In the genomic region with DNA sequence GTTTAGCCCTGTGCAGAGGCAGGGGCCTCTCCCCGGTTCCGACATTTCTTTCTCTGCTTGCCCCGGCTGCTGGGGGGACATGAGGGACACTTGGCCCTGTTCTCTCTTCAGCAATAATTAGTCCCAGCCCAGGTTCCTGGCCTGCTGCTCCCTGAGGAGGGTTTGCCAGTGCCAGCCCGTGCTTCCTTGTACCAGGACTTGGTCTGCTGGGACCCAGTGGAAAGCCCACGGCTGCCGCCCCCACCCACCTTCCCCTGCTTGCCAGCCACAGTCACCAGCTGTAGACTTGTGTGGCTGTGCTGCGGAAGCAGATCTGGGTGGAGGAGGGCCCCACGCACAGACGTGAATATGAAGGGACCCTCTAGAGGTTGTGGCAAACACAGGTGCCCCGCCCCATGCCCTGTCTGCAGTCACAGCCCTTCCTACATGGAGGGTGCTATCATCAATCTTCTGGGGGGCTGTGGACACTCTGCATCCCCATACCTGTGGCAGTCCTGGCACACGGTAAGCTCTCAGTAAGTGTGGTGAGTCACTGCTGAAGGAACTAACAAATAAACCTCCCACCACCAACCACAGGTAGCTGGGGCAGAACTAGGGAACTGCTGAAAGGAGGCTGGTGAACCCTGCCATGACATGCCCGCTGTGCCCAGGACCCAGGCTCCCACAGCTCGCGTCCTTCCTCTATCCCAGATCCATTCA, we compare ENCODE assay signal across 21 cellular contexts. TPM values are rescaled to one million over a fixed set of nuclear protein-coding genes. Genes with fewer than 3 reads are reported as not detected.
"Had no signal": no experiment of that assay in that cellular context is flagged by ENCODE, and none has a peak within 500 bp of the region (broad histone marks: within the 10 kb centered on the region; RNA-seq: fewer than 3 reads in every experiment).

No MANE protein-coding gene starts in this region.

- H3K27ac ChIP-seq: neural progenitor cell, ovary, thyroid gland had no signal

- H2AFZ ChIP-seq: neural progenitor cell had no signal

- H3K27me3 ChIP-seq: neural progenitor cell, ovary, thyroid gland had no signal

- H3K4me1 Mint-ChIP-seq: activated CD4-positive, alpha-beta T cell treated with anti-CD3 and anti-CD28 coated beads, Interleukin-2, amount 10 ng/mL, durations not matched to agents 24 days and 14 days; activated naive CD4-positive, alpha-beta T cell treated with anti-CD3 and anti-CD28 coated beads, Interleukin-2, amount 10 ng/mL, durations not matched to agents 7 days and 5 days; naive B cell; stimulated activated naive B cell treated with anti-CD40 and anti-IgM and Interleukin-4, amounts not matched to agents 10 μg/mL and 1 μg/mL and 100 μg/mL, for 72 hours had no signal

- H3K9me3 ChIP-seq: mucosa of descending colon, ovary, thyroid gland had no signal

- H3K9ac ChIP-seq: neural progenitor cell had no signal

- H3K27ac Mint-ChIP-seq: activated CD4-positive, alpha-beta T cell treated with anti-CD3 and anti-CD28 coated beads, Interleukin-2, amount 10 ng/mL, durations not matched to agents 24 days and 14 days; activated CD8-positive, alpha-beta T cell treated with anti-CD3 and anti-CD28 coated beads for 36 hours; activated naive CD4-positive, alpha-beta T cell treated with anti-CD3 and anti-CD28 coated beads, Interleukin-2, amount 10 ng/mL, durations not matched to agents 7 days and 5 days; activated naive CD8-positive, alpha-beta T cell treated with anti-CD3 and anti-CD28 coated beads, Interleukin-2, amount 50 U/mL, for 24 hours; activated T-helper 2 cell treated with anti-CD3 and anti-CD28 coated beads, Interferon-gamma antibody, Interleukin-2, Interleukin-4, amounts not matched to agents 10 μg/mL and 5 μg/mL and 100 μg/mL, durations not matched to agents 14 hours and 24 hours and 36 hours; naive B cell; neural progenitor cell; stimulated activated naive B cell treated with anti-CD40 and anti-IgM and Interleukin-4, amounts not matched to agents 10 μg/mL and 1 μg/mL and 100 μg/mL, for 72 hours; T-helper 1 cell treated with Interleukin-12 subunit alpha and Interleukin-12 subunit beta and Interleukin-4 antibody, amounts not matched to agents 30 μg/mL and 1 μg/mL, for 36 hours had no signal

- H3K4me3 ChIP-seq: mucosa of descending colon, neural progenitor cell, ovary, thyroid gland had no signal

- H3K4me2 ChIP-seq: neural progenitor cell had no signal

- H3K36me3 Mint-ChIP-seq: activated naive CD4-positive, alpha-beta T cell treated with anti-CD3 and anti-CD28 coated beads, Interleukin-2, amount 10 ng/mL, durations not matched to agents 7 days and 5 days; naive B cell; neural progenitor cell; stimulated activated naive B cell treated with anti-CD40 and anti-IgM and Interleukin-4, amounts not matched to agents 10 μg/mL and 1 μg/mL and 100 μg/mL, for 72 hours had no signal

- H3K9me3 Mint-ChIP-seq: activated CD4-positive, alpha-beta T cell treated with anti-CD3 and anti-CD28 coated beads, Interleukin-2, amount 10 ng/mL, durations not matched to agents 24 days and 14 days; activated CD8-positive, alpha-beta T cell treated with anti-CD3 and anti-CD28 coated beads for 36 hours; activated naive CD4-positive, alpha-beta T cell treated with anti-CD3 and anti-CD28 coated beads, Interleukin-2, amount 10 ng/mL, durations not matched to agents 7 days and 5 days; activated naive CD8-positive, alpha-beta T cell treated with anti-CD3 and anti-CD28 coated beads, Interleukin-2, amount 50 U/mL, for 24 hours; activated T-helper 2 cell treated with anti-CD3 and anti-CD28 coated beads, Interferon-gamma antibody, Interleukin-2, Interleukin-4, amounts not matched to agents 10 μg/mL and 5 μg/mL and 100 μg/mL, durations not matched to agents 14 hours and 24 hours and 36 hours; neural progenitor cell; stimulated activated naive B cell treated with anti-CD40 and anti-IgM and Interleukin-4, amounts not matched to agents 10 μg/mL and 1 μg/mL and 100 μg/mL, for 72 hours; T-helper 1 cell treated with Interleukin-12 subunit alpha and Interleukin-12 subunit beta and Interleukin-4 antibody, amounts not matched to agents 30 μg/mL and 1 μg/mL, for 36 hours had no signal

- DNase-seq: activated CD4-positive, alpha-beta T cell treated with anti-CD3 and anti-CD28 coated beads, Interleukin-2, amount 10 ng/mL, durations not matched to agents 24 days and 14 days; activated CD8-positive, alpha-beta T cell treated with anti-CD3 and anti-CD28 coated beads for 36 hours; activated naive CD4-positive, alpha-beta T cell treated with anti-CD3 and anti-CD28 coated beads, Interleukin-2, amount 10 ng/mL, durations not matched to agents 7 days and 5 days; activated naive CD8-positive, alpha-beta T cell treated with anti-CD3 and anti-CD28 coated beads, Interleukin-2, amount 50 U/mL, for 24 hours; activated T-cell treated with anti-CD3 and anti-CD28 coated beads, Interleukin-2, amount 50 U/mL, for 1 hour; anterior cingulate cortex; cerebellar nuclear complex; cortex of kidney; effector CD4-positive, alpha-beta T cell; hypothalamus; islet precursor cell; mucosa of descending colon; naive B cell; ovary; stimulated activated naive B cell treated with anti-CD40 and anti-IgM and Interleukin-4, amounts not matched to agents 10 μg/mL and 1 μg/mL and 100 μg/mL, for 72 hours; thyroid gland had no signal

- H3K36me3 ChIP-seq: neural progenitor cell, ovary, thyroid gland had no signal

- H3K27me3 Mint-ChIP-seq: activated CD8-positive, alpha-beta T cell treated with anti-CD3 and anti-CD28 coated beads for 36 hours had no signal

- ATAC-seq: activated CD8-positive, alpha-beta T cell treated with anti-CD3 and anti-CD28 coated beads for 36 hours; activated naive CD8-positive, alpha-beta T cell treated with anti-CD3 and anti-CD28 coated beads, Interleukin-2, amount 50 U/mL, for 24 hours; left lobe of liver; mucosa of descending colon; sciatic nerve; stimulated activated naive B cell treated with anti-CD40 and anti-IgM and Interleukin-4, amounts not matched to agents 10 μg/mL and 1 μg/mL and 100 μg/mL, for 72 hours had no signal

- H3K4me3 Mint-ChIP-seq: activated CD4-positive, alpha-beta T cell treated with anti-CD3 and anti-CD28 coated beads, Interleukin-2, amount 10 ng/mL, durations not matched to agents 24 days and 14 days; activated CD8-positive, alpha-beta T cell treated with anti-CD3 and anti-CD28 coated beads for 36 hours; activated naive CD4-positive, alpha-beta T cell treated with anti-CD3 and anti-CD28 coated beads, Interleukin-2, amount 10 ng/mL, durations not matched to agents 7 days and 5 days; activated naive CD8-positive, alpha-beta T cell treated with anti-CD3 and anti-CD28 coated beads, Interleukin-2, amount 50 U/mL, for 24 hours; naive B cell; neural progenitor cell; stimulated activated naive B cell treated with anti-CD40 and anti-IgM and Interleukin-4, amounts not matched to agents 10 μg/mL and 1 μg/mL and 100 μg/mL, for 72 hours; T-helper 1 cell treated with Interleukin-12 subunit alpha and Interleukin-12 subunit beta and Interleukin-4 antibody, amounts not matched to agents 30 μg/mL and 1 μg/mL, for 36 hours had no signal

RNA-seq across cellular contexts. Expression of a gene that starts 0.9 kb away (rescaled TPM):
- total RNA-seq: activated CD4-positive, alpha-beta T cell treated with anti-CD3 and anti-CD28 coated beads, Interleukin-2, amount 10 ng/mL, durations not matched to agents 24 days and 14 days; activated CD8-positive, alpha-beta T cell treated with anti-CD3 and anti-CD28 coated beads for 36 hours; activated T-helper 2 cell treated with anti-CD3 and anti-CD28 coated beads, Interferon-gamma antibody, Interleukin-2, Interleukin-4, amounts not matched to agents 10 μg/mL and 5 μg/mL and 100 μg/mL, durations not matched to agents 14 hours and 24 hours and 36 hours; left lobe of liver; sciatic nerve; thyroid gland had no signal

RNA-seq across cellular contexts. Expression of a gene that starts 50.6 kb away (rescaled TPM):
- total RNA-seq: activated CD4-positive, alpha-beta T cell treated with anti-CD3 and anti-CD28 coated beads, Interleukin-2, amount 10 ng/mL, durations not matched to agents 24 days and 14 days; activated CD8-positive, alpha-beta T cell treated with anti-CD3 and anti-CD28 coated beads for 36 hours; activated T-helper 2 cell treated with anti-CD3 and anti-CD28 coated beads, Interferon-gamma antibody, Interleukin-2, Interleukin-4, amounts not matched to agents 10 μg/mL and 5 μg/mL and 100 μg/mL, durations not matched to agents 14 hours and 24 hours and 36 hours had no signal
